Comparison of ENCODE assay signal across 23 cellular contexts in the genomic region with DNA sequence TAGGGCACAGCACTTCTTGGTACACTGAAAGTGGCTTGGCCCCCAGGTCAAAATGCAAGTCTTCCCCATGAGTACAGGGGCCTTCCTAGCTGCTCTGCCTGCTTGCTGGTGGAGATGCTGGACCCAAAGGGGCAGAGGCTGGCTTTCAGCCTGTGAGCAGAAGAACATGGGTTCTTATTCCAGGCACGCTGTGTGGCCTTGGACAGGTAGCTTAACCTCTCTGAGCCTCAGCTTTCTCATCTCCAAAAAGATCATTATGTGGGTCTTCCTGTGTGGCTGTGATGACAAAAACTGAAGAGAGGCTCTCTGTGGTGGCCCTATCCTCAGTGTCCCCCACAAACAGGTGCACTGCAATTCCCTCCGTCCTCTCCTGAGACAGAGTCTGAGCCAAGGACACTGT. TPM values are rescaled to one million over a fixed set of nuclear protein-coding genes. Genes with fewer than 3 reads are reported as not detected.
DNase-seq lines count a peak whose midpoint lies in the region; ATAC-seq, FAIRE-seq and TF ChIP-seq lines count a peak whose summit lies in the region.
"Had no signal": no experiment of that assay in that cellular context is flagged by ENCODE, and none has a peak within 500 bp of the region (broad histone marks: within the 10 kb centered on the region; RNA-seq: fewer than 3 reads in every experiment).

No MANE protein-coding gene starts in this region.

- TF ChIP-seq POLR2A in HepG2 (IDR thresholded peaks at IDR 0.05; ENCODE audit: insufficient read depth in 1 of 2, low read depth in 2 of 2, low read length in 2 of 2): no peak
- no peak for TF ChIP-seq POLR2A in right lobe of liver (IDR thresholded peaks at IDR 0.05)

- in situ Hi-C loops in HepG2 (cut with HindIII; ENCODE audit: extremely low pct_ligation_motif_present, low pct_unique_long_range_greater_than_20kb): no loop called here

- H3K79me2 ChIP-seq in HepG2 (ENCODE audit: insufficient read depth, low read length): no peaks in the 10 kb centered on the region
- H3K79me2 ChIP-seq in parathyroid adenoma: no peaks in the 10 kb centered on the region

- no peaks in the 10 kb centered on the region for H3K4me1 ChIP-seq in HepG2 (ENCODE audit: insufficient read depth, low read length)
- H3K4me1 ChIP-seq in right lobe of liver: no peaks in the 10 kb centered on the region
- H3K4me1 ChIP-seq in parathyroid adenoma: peaks cover 34% of the 10 kb centered on the region

- CTCF ChIA-PET in HepG2 (lab: Yijun Ruan, JAX; ENCODE audit: low intra/inter-chr PET ratio, low total read pairs): no interaction called here

- no peak for TF ChIP-seq EP300 in HepG2 (IDR thresholded peaks at IDR 0.05; ENCODE audit: low read depth in 2 of 2, low read length in 2 of 2)
- no peak for TF ChIP-seq EP300 in HepG2 (CRISPR knock-in tag; IDR thresholded peaks at IDR 0.05; ENCODE audit: borderline replicate concordance)

- H3K9ac ChIP-seq in HepG2 (ENCODE audit: insufficient read depth, low read depth, low read length) (no peak overlapping the region), parathyroid adenoma (no peak overlapping the region)
- H3K9ac ChIP-seq: BLaER1 had no signal

- H3K36me3 ChIP-seq in HepG2 (replicated peaks in 1 of 2; ENCODE audit: control insufficient read depth in 1 of 2, insufficient read depth in 2 of 2, low read length in 2 of 2): no peaks in the 10 kb centered on the region
- no peaks in the 10 kb centered on the region for H3K36me3 ChIP-seq in right lobe of liver
- H3K36me3 ChIP-seq in parathyroid adenoma (ENCODE audit: control insufficient read depth, insufficient read depth, low read length): no peaks in the 10 kb centered on the region
- H3K36me3 ChIP-seq: BLaER1 had no signal

- POLR2A ChIA-PET in HepG2 (lab: Yijun Ruan, JAX): no interaction called here

- ATAC-seq in HepG2 (no peak), right lobe of liver (no peak)
- ATAC-seq: CD8-positive, alpha-beta T cell; GM12878 had no signal

- WGBS in HepG2 (ENCODE audit: low lambda C conversion rate): 80% methylated on average over 1 of the region's 2 CpGs
- WGBS in right lobe of liver (ENCODE audit: insufficient coverage, low coverage, low lambda C conversion rate, missing lambda C conversion rate): no CpG with 5 or more reads among the region's 2 CpGs

- no peak for TF ChIP-seq RAD21 in HepG2 (CRISPR knock-in tag; IDR thresholded peaks at IDR 0.05)

- peaks cover 54% of the 10 kb centered on the region for H3K4me1 Mint-ChIP-seq in nephron progenitor cell
- H3K4me1 Mint-ChIP-seq: CD4-positive, CD25-positive, alpha-beta regulatory T cell had no signal

- peak overlapping the region; percentile 57 for H3K27ac Mint-ChIP-seq in nephron progenitor cell
- H3K27ac Mint-ChIP-seq: B cell; CD4-positive, CD25-positive, alpha-beta regulatory T cell; CD8-positive, alpha-beta T cell; GM23338 had no signal

- H3K27ac ChIP-seq in HepG2 (ENCODE audit: extremely low read length, insufficient read depth, low read length): no peak overlapping the region
- H3K27ac ChIP-seq in right lobe of liver: no peak overlapping the region
- H3K27ac ChIP-seq in parathyroid adenoma: peak overlapping the region; percentile 48
- H3K27ac ChIP-seq: 22Rv1, BLaER1, C4-2B had no signal

- no peak overlapping the region for H3K4me3 ChIP-seq in HepG2 (replicated peaks in 1 of 3; ENCODE audit: insufficient read depth in 1 of 3, low read depth in 2 of 3, low read length in 3 of 3)
- no peak overlapping the region for H3K4me3 ChIP-seq in right lobe of liver
- no peak overlapping the region for H3K4me3 ChIP-seq in parathyroid adenoma (ENCODE audit: low read depth, low read length)
- H3K4me3 ChIP-seq: BLaER1, GM12878, GM23338 had no signal

- H3K27me3 ChIP-seq in HepG2 (ENCODE audit: control insufficient read depth in 1 of 2, insufficient read depth in 2 of 2, low read length in 2 of 2) (peaks cover 0 to 2% of the 10 kb centered on the region in 2 experiments; a peak in 1 of 5 replicates), right lobe of liver (no peaks in the 10 kb centered on the region), parathyroid adenoma (ENCODE audit: control insufficient read depth, insufficient read depth, low read length) (no peaks in the 10 kb centered on the region)
- H3K27me3 ChIP-seq: BLaER1 had no signal

- peaks cover 3% of the 10 kb centered on the region for H3K9me3 Mint-ChIP-seq in nephron progenitor cell
- H3K9me3 Mint-ChIP-seq: CD8-positive, alpha-beta T cell had no signal

- H2AFZ ChIP-seq in HepG2 (ENCODE audit: low read length) (no peak overlapping the region), parathyroid adenoma (peak overlapping the region; percentile 68)

- H3K36me3 Mint-ChIP-seq in nephron progenitor cell (ENCODE audit: low read depth): no peaks in the 10 kb centered on the region
- H3K36me3 Mint-ChIP-seq: CD4-positive, CD25-positive, alpha-beta regulatory T cell; CD8-positive, alpha-beta T cell had no signal

- H3K4me3 Mint-ChIP-seq in nephron progenitor cell: no peak overlapping the region
- H3K4me3 Mint-ChIP-seq: B cell; CD4-positive, CD25-positive, alpha-beta regulatory T cell; CD8-positive, alpha-beta T cell; GM23338 had no signal

- no peaks in the 10 kb centered on the region for H4K20me1 ChIP-seq in HepG2 (ENCODE audit: insufficient read depth, low read length)
- H4K20me1 ChIP-seq: BLaER1 had no signal

- FAIRE-seq in HepG2 (lab: Jason Lieb, UNC): no peak
- FAIRE-seq: A204.1, D721Med, GM12878, H54 had no signal

- H3K4me2 ChIP-seq in HepG2 (ENCODE audit: low read depth, low read length) (no peak overlapping the region), parathyroid adenoma (ENCODE audit: low read length) (no peak overlapping the region)
- H3K4me2 ChIP-seq: GM23338 had no signal

- DNase-seq in HepG2 (ENCODE audit: low spot score) (no peak), right lobe of liver (no peak), nephron progenitor cell (no peak), T-helper 1 cell (no peak)
- no peak for DNase-seq in stimulated activated CD4-positive, alpha-beta T cell treated with anti-CD3 and anti-CD28 coated beads, Interleukin-2, amount 100 ng/mL, for 24 hours
- DNase-seq: CD4-positive, CD25-positive, alpha-beta regulatory T cell; CD8-positive, alpha-beta T cell; DMS 273 treated with DMSO at 0.1 percent for 48 hours; DMS79; EL; GDM1; HCEC 1CT had no signal

- H3K9me3 ChIP-seq in HepG2 (ENCODE audit: low read length): no peaks in the 10 kb centered on the region
- H3K9me3 ChIP-seq in right lobe of liver: no peaks in the 10 kb centered on the region
- no peaks in the 10 kb centered on the region for H3K9me3 ChIP-seq in parathyroid adenoma (ENCODE audit: control insufficient read depth, low read length)
- H3K9me3 ChIP-seq: BLaER1 had no signal

- TF ChIP-seq CTCF in HepG2 (CRISPR knock-in tag; IDR thresholded peaks at IDR 0.05) (no peak), right lobe of liver (IDR thresholded peaks at IDR 0.05) (no peak), nephron progenitor cell (IDR thresholded peaks at IDR 0.05) (no peak), parathyroid adenoma (IDR thresholded peaks at IDR 0.05) (no peak)

- intact Hi-C loops in HepG2 (cut with micrococcal nuclease; ENCODE audit: unreplicated experiment): no loop called here
- intact Hi-C loops in right lobe of liver (cut with DNase I): no loop called here

- BruUV-seq in HepG2 (replicated peaks; lab: Mats Ljungman, UMichigan): no TSS peak

- no peaks in the 10 kb centered on the region for H3K27me3 Mint-ChIP-seq in nephron progenitor cell (ENCODE audit: low read depth, poor library complexity)
- H3K27me3 Mint-ChIP-seq: CD4-positive, CD25-positive, alpha-beta regulatory T cell had no signal

TF ChIP-seq in HepG2, 621 proteins besides CTCF, POLR2A, EP300 and RAD21:
- TF ChIP-seq ZNF775 (CRISPR knock-in tag; IDR thresholded peaks at IDR 0.05; ENCODE audit: borderline replicate concordance): no peak
- peak; percentile 85 for TF ChIP-seq ZNF768 (CRISPR knock-in tag; IDR thresholded peaks at IDR 0.05)

RNA-seq across cellular contexts. Expression of a gene that starts 45.6 kb away (rescaled TPM):
- total RNA-seq in HepG2 (2016; rRNA removed; fragmentation: Illumina TruSeq; extraction: Trizol) (not detected in 2 replicates), right lobe of liver (not detected)
- not detected in 2 replicates for total RNA-seq in HepG2 (2016; cell fraction: cytosol; rRNA removed; fragmentation: Illumina TruSeq; extraction: Trizol; ENCODE audit: low read depth)
- not detected in 2 replicates for total RNA-seq in HepG2 (2016; cell fraction: insoluble cytoplasmic fraction; rRNA removed; fragmentation: Illumina TruSeq; extraction: Trizol)
- not detected in 2 replicates for total RNA-seq in HepG2 (2016; cell fraction: membrane; rRNA removed; fragmentation: Illumina TruSeq; extraction: Trizol)
- not detected in 2 replicates for total RNA-seq in HepG2 (2016; cell fraction: nucleus; rRNA removed; fragmentation: Illumina TruSeq; extraction: Trizol)
- not detected in 2 replicates for polyA plus RNA-seq in HepG2 (2011; rRNA removed)
- polyA plus RNA-seq in HepG2 (2011; cell fraction: cytosol; rRNA removed): not detected in 2 replicates
- polyA plus RNA-seq in HepG2 (2011; cell fraction: nucleus; rRNA removed): not detected in 2 replicates
- not detected in 2 replicates for polyA plus RNA-seq in HepG2 (2012)
- not detected in 2 replicates for polyA plus RNA-seq in HepG2 (2016; cell fraction: cytosol; fragmentation: Illumina TruSeq; extraction: Trizol; ENCODE audit: low read depth)
- not detected in 2 replicates for polyA plus RNA-seq in HepG2 (2016; cell fraction: insoluble cytoplasmic fraction; fragmentation: Illumina TruSeq; extraction: Trizol; ENCODE audit: low read depth)
- polyA plus RNA-seq in HepG2 (2016; cell fraction: membrane; fragmentation: Illumina TruSeq; extraction: Trizol; ENCODE audit: low read depth): not detected in 2 replicates
- polyA plus RNA-seq in HepG2 (2016; cell fraction: nucleus; fragmentation: Illumina TruSeq; extraction: Trizol; ENCODE audit: insufficient read depth, low read depth): not detected in 2 replicates
- polyA minus RNA-seq in HepG2 (2011; rRNA and poly(A)+ RNA removed; ENCODE audit: low replicate concordance): not detected in 2 replicates
- not detected in 2 replicates for polyA minus RNA-seq in HepG2 (2011; cell fraction: cytosol; rRNA and poly(A)+ RNA removed)
- polyA minus RNA-seq in HepG2 (2011; cell fraction: nucleus; rRNA and poly(A)+ RNA removed): not detected in 2 replicates
- total RNA-seq: CD4-positive, CD25-positive, alpha-beta regulatory T cell; CD8-positive, alpha-beta T cell; GM12878 had no signal
- polyA plus RNA-seq: AG04450; CD4-positive, CD25-positive, alpha-beta regulatory T cell had no signal
